ENCODE assay signal across 1 cellular context in the genomic region with DNA sequence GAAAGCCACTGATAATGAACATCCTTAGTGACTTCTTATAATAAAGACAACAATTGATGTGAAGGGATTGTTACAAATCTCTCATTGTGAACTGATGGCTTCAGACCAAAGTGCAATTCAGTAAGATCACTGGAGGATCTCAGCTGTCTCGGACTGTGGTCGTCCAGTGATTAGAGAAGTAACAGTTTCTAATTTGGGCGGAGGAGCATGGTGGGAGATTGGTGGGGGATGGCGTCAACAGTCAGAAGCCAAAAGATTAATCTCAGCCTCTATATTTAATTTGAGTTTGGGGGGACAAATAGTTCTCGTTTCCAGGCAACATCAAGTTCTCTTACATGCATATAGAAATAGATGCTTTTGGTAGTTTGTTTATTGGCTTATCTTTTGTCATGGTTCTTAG.
TF ChIP-seq lines count a peak whose summit lies in the region.

No MANE protein-coding gene starts in this region.

TF ChIP-seq in GM23338, 12 proteins besides CTCF, POLR2A, EP300 and RAD21 (continued from another document):
- TF ChIP-seq ZNF114 (CRISPR knock-in tag; IDR thresholded peaks at IDR 0.05) (no peak), JUNB (IDR thresholded peaks at IDR 0.05; ENCODE audit: unreplicated experiment) (no peak), ZNF462 (CRISPR knock-in tag; IDR thresholded peaks at IDR 0.05) (no peak), REST (IDR thresholded peaks at IDR 0.05; ENCODE audit: unreplicated experiment) (no peak), STAT1 (IDR thresholded peaks at IDR 0.05; ENCODE audit: unreplicated experiment) (no peak), NANOG (IDR thresholded peaks at IDR 0.05; ENCODE audit: borderline replicate concordance) (no peak), ETS1 (IDR thresholded peaks at IDR 0.05) (no peak), POLR2AphosphoS5 (IDR thresholded peaks at IDR 0.05; ENCODE audit: low read depth) (no peak), EZH2phosphoT487 (IDR thresholded peaks at IDR 0.05; ENCODE audit: unreplicated experiment) (no peak), CREB1 (CRISPR knock-in tag; IDR thresholded peaks at IDR 0.05; ENCODE audit: low read depth) (no peak)
